Comparison of ENCODE assay signal across 1 cellular context in genomic region chr10:72066318-72067284, GRCh38.
TF ChIP-seq lines count a peak whose summit lies in the region.

No MANE protein-coding gene starts in this region.

TF ChIP-seq in HEK293, 187 proteins besides CTCF, POLR2A, EP300 and RAD21 (continued from another document):
- TF ChIP-seq, protein P1, sequence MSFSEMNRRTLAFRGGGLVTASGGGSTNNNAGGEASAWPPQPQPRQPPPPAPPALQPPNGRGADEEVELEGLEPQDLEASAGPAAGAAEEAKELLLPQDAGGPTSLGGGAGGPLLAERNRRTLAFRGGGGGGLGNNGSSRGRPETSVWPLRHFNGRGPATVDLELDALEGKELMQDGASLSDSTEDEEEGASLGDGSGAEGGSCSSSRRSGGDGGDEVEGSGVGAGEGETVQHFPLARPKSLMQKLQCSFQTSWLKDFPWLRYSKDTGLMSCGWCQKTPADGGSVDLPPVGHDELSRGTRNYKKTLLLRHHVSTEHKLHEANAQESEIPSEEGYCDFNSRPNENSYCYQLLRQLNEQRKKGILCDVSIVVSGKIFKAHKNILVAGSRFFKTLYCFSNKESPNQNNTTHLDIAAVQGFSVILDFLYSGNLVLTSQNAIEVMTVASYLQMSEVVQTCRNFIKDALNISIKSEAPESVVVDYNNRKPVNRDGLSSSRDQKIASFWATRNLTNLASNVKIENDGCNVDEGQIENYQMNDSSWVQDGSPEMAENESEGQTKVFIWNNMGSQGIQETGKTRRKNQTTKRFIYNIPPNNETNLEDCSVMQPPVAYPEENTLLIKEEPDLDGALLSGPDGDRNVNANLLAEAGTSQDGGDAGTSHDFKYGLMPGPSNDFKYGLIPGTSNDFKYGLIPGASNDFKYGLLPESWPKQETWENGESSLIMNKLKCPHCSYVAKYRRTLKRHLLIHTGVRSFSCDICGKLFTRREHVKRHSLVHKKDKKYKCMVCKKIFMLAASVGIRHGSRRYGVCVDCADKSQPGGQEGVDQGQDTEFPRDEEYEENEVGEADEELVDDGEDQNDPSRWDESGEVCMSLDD (tag by site-specific recombination; IDR thresholded peaks at IDR 0.05): no peak
- TF ChIP-seq GLIS1 (tag by site-specific recombination; IDR thresholded peaks at IDR 0.05): peak; percentile 68
- TF ChIP-seq ZNF223 (tag by site-specific recombination; IDR thresholded peaks at IDR 0.05): 0 out of 2 replicates have a peak, but pooled peaks have one; percentile 14
